In genomic region chr3:193878051-193878838, GRCh38 we compare ENCODE assay signal across 2 cellular contexts.
TF ChIP-seq lines count a peak whose summit lies in the region.

No MANE protein-coding gene starts in this region.

TF ChIP-seq in GM23338, 12 proteins besides CTCF, POLR2A, EP300 and RAD21:
- TF ChIP-seq ZNF462 (CRISPR knock-in tag; IDR thresholded peaks at IDR 0.05): no peak
- TF ChIP-seq NANOG (IDR thresholded peaks at IDR 0.05; ENCODE audit: borderline replicate concordance): no peak
- no peak for TF ChIP-seq JUNB (IDR thresholded peaks at IDR 0.05; ENCODE audit: unreplicated experiment)
- TF ChIP-seq ZNF114 (CRISPR knock-in tag; IDR thresholded peaks at IDR 0.05): no peak
- TF ChIP-seq EZH2 (IDR thresholded peaks at IDR 0.05; ENCODE audit: low read depth, unreplicated experiment): no peak
- no peak for TF ChIP-seq ZNF331 (CRISPR knock-in tag; IDR thresholded peaks at IDR 0.05; ENCODE audit: low read depth)
- TF ChIP-seq STAT1 (IDR thresholded peaks at IDR 0.05; ENCODE audit: unreplicated experiment): no peak
- no peak for TF ChIP-seq POLR2AphosphoS5 (IDR thresholded peaks at IDR 0.05; ENCODE audit: low read depth)
- no peak for TF ChIP-seq CREB1 (CRISPR knock-in tag; IDR thresholded peaks at IDR 0.05; ENCODE audit: low read depth)
- TF ChIP-seq EZH2phosphoT487 (IDR thresholded peaks at IDR 0.05; ENCODE audit: unreplicated experiment): no peak
- TF ChIP-seq REST (IDR thresholded peaks at IDR 0.05; ENCODE audit: unreplicated experiment): no peak
- TF ChIP-seq ETS1 (IDR thresholded peaks at IDR 0.05): no peak

TF ChIP-seq in H1, 55 proteins besides CTCF, POLR2A, EP300 and RAD21 (continued from another document):
- TF ChIP-seq RNF2 (IDR thresholded peaks at IDR 0.05; ENCODE audit: borderline replicate concordance, low read depth, low read length, missing control alignments, poor library complexity, severe bottlenecking): no peak
- TF ChIP-seq PHF8 (conservative IDR thresholded peaks at IDR 0.05; ENCODE audit: low read depth, low read length): no peak
- no peak for TF ChIP-seq TAF1 (IDR thresholded peaks at IDR 0.05; ENCODE audit: low read depth, low read length)
- no peak for TF ChIP-seq SUZ12 (IDR thresholded peaks at IDR 0.05; ENCODE audit: low read length)
